20 cellular contexts compared by ENCODE assay signal in genomic region chr6:23601811-23602340, GRCh38.
"Had no signal": no experiment of that assay in that cellular context is flagged by ENCODE, and none has a peak within 500 bp of the region (broad histone marks: within the 10 kb centered on the region; RNA-seq: fewer than 3 reads in every experiment).

No MANE protein-coding gene starts in this region.

- H3K36me3 ChIP-seq: ascending aorta, neural progenitor cell, right atrium auricular region, thoracic aorta, upper lobe of left lung had no signal

- H3K27me3 ChIP-seq: ascending aorta, neural progenitor cell, right atrium auricular region, upper lobe of left lung had no signal

- ATAC-seq: activated T-cell treated with anti-CD3 and anti-CD28 coated beads, Interleukin-2, amount 50 U/mL, for 72 hours; mucosa of descending colon; stimulated activated effector memory CD8-positive, alpha-beta T cell treated with anti-CD3 and anti-CD28 coated beads, Interleukin-12 subunit alpha, Interleukin-12 subunit beta, amount 100 ng/mL, for 72 hours had no signal

- H3K4me3 ChIP-seq: ascending aorta, mucosa of descending colon, neural progenitor cell, right atrium auricular region, skin epidermis, thoracic aorta, upper lobe of left lung had no signal

- DNase-seq: activated CD4-positive, alpha-beta T cell treated with anti-CD3 and anti-CD28 coated beads, Interleukin-2, amount 50 U/mL, for 4 hours; activated CD4-positive, CD25-positive, alpha-beta regulatory T cell treated with anti-CD3 and anti-CD28 coated beads, Interleukin-2, amount 50 U/mL, for 72 hours; activated effector memory CD4-positive, alpha-beta T cell treated with anti-CD3 and anti-CD28 coated beads, Interleukin-2, amount 50 U/mL, for 16 hours; activated naive CD4-positive, alpha-beta T cell treated with anti-CD3 and anti-CD28 coated beads, Interleukin-2, amount 50 U/mL, for 16 hours; activated T-cell treated with anti-CD3 and anti-CD28 coated beads, Interleukin-2, amount 50 U/mL, for 72 hours; effector memory CD4-positive, alpha-beta T cell; foreskin melanocyte; hypothalamus; kidney; mucosa of descending colon; naive B cell; stimulated activated CD4-positive, alpha-beta T cell treated with anti-CD3 and anti-CD28 coated beads, Interleukin-4, amount 100 ng/mL, for 1 hour; T-helper 2 cell; upper lobe of left lung had no signal
